ENCODE assay signal across 11 cellular contexts in genomic region chr2:237486334-237486818, GRCh38. TPM values are rescaled to one million over a fixed set of nuclear protein-coding genes. Genes with fewer than 3 reads are reported as not detected.
A peak's percentile ranks its signal among the peaks of the same experiment; 100 is the strongest.
DNase-seq lines count a peak whose midpoint lies in the region; ATAC-seq and TF ChIP-seq lines count a peak whose summit lies in the region.
"Had no signal": no experiment of that assay in that cellular context is flagged by ENCODE, and none has a peak within 500 bp of the region (broad histone marks: within the 10 kb centered on the region; RNA-seq: fewer than 3 reads in every experiment).

No MANE protein-coding gene starts in this region.

- intact Hi-C loops in colonic mucosa (cut with DNase I): no loop called here
- intact Hi-C loops in activated CD4-positive, alpha-beta T cell treated with anti-CD3 and anti-CD28 coated beads, Interleukin-2, amount 10 ng/mL, durations not matched to agents 24 days and 14 days (cut with micrococcal nuclease): no loop called here

- H3K9me3 ChIP-seq in colonic mucosa (no peaks in the 10 kb centered on the region), mesenchymal stem cell (ENCODE audit: control insufficient read depth, low read length) (peaks cover 3% of the 10 kb centered on the region), thoracic aorta (peaks cover 5% of the 10 kb centered on the region)

- ATAC-seq in thoracic aorta (ENCODE audit: insufficient number of reproducible peaks, low FRiP score, low read depth) (no peak), GM19035 (IDR thresholded peaks at IDR 0.05; ENCODE audit: unreplicated experiment) (no peak), GM21515 (IDR thresholded peaks at IDR 0.05; ENCODE audit: unreplicated experiment) (no peak)

- H3K9me3 Mint-ChIP-seq in activated CD4-positive, alpha-beta T cell treated with anti-CD3 and anti-CD28 coated beads, Interleukin-2, amount 10 ng/mL, durations not matched to agents 24 days and 14 days: peaks cover 7% of the 10 kb centered on the region

- no peaks in the 10 kb centered on the region for H3K4me1 Mint-ChIP-seq in activated CD4-positive, alpha-beta T cell treated with anti-CD3 and anti-CD28 coated beads, Interleukin-2, amount 10 ng/mL, durations not matched to agents 24 days and 14 days

- H3K18ac ChIP-seq in mesenchymal stem cell (ENCODE audit: low read depth in 1 of 2, low read length in 2 of 2): peak overlapping the region; percentile 91 to 97

- H4K8ac ChIP-seq in mesenchymal stem cell (ENCODE audit: low read length): peak overlapping the region; percentile 77

- H3K4me2 ChIP-seq in mesenchymal stem cell (ENCODE audit: low read length, poor library complexity, severe bottlenecking): peak overlapping the region; percentile 99

- H3K9ac ChIP-seq in colonic mucosa (ENCODE audit: low read depth in 2 of 2, low read length in 2 of 2): peak overlapping the region; percentile 56 to 76
- H3K9ac ChIP-seq in mesenchymal stem cell (ENCODE audit: low read length): peak overlapping the region; percentile 85

- H3K79me1 ChIP-seq in mesenchymal stem cell (replicated peaks; ENCODE audit: low read length, poor library complexity, severe bottlenecking): peaks cover 1% of the 10 kb centered on the region

- 1% methylated on average over 36 of the region's 36 CpGs for WGBS in mesenchymal stem cell

- H3K27ac ChIP-seq in colonic mucosa: no peak overlapping the region
- peak overlapping the region; percentile 34 for H3K27ac ChIP-seq in mesenchymal stem cell (ENCODE audit: low read length, poor library complexity, severe bottlenecking)
- no peak overlapping the region for H3K27ac ChIP-seq in thoracic aorta

- no peak overlapping the region for H3K4me3 Mint-ChIP-seq in activated CD4-positive, alpha-beta T cell treated with anti-CD3 and anti-CD28 coated beads, Interleukin-2, amount 10 ng/mL, durations not matched to agents 24 days and 14 days
- H3K4me3 Mint-ChIP-seq: activated T-cell treated with anti-CD3 and anti-CD28 coated beads, Interleukin-2, amount 50 U/mL, for 4 hours had no signal

- H2BK120ac ChIP-seq in mesenchymal stem cell (ENCODE audit: low read depth, low read length): peak overlapping the region; percentile 91

- H2BK5ac ChIP-seq in mesenchymal stem cell (ENCODE audit: low read depth, low read length, poor library complexity, severe bottlenecking): no peak overlapping the region

- H3K23ac ChIP-seq in mesenchymal stem cell (ENCODE audit: low read length in 2 of 2): peak overlapping the region in 1 of 2 experiments; percentile 89

- H3K36me3 ChIP-seq in colonic mucosa (no peaks in the 10 kb centered on the region), mesenchymal stem cell (ENCODE audit: control insufficient read depth in 1 of 2, insufficient read depth in 2 of 2, low read depth in 1 of 2, low read length in 2 of 2) (peaks cover 2 to 8% of the 10 kb centered on the region in 2 experiments), thoracic aorta (no peaks in the 10 kb centered on the region)

- peak overlapping the region in 1 of 2 experiments; percentile 98 for H3K14ac ChIP-seq in mesenchymal stem cell (ENCODE audit: low read length in 2 of 2)

- no peak overlapping the region for H3K27ac Mint-ChIP-seq in activated CD4-positive, alpha-beta T cell treated with anti-CD3 and anti-CD28 coated beads, Interleukin-2, amount 10 ng/mL, durations not matched to agents 24 days and 14 days

- H2AK5ac ChIP-seq in mesenchymal stem cell (ENCODE audit: low read length, severe bottlenecking): no peak overlapping the region

- H2AFZ ChIP-seq in mesenchymal stem cell (ENCODE audit: low read depth, low read length): peak overlapping the region; percentile 19

- no peaks in the 10 kb centered on the region for H3K36me3 Mint-ChIP-seq in activated CD4-positive, alpha-beta T cell treated with anti-CD3 and anti-CD28 coated beads, Interleukin-2, amount 10 ng/mL, durations not matched to agents 24 days and 14 days (ENCODE audit: low read depth)

- H3K27me3 Mint-ChIP-seq in activated CD4-positive, alpha-beta T cell treated with anti-CD3 and anti-CD28 coated beads, Interleukin-2, amount 10 ng/mL, durations not matched to agents 24 days and 14 days: peaks cover 53% of the 10 kb centered on the region

- H3K4ac ChIP-seq in mesenchymal stem cell (ENCODE audit: low read depth in 1 of 2, low read length in 2 of 2): peak overlapping the region; percentile 96 to 97

- no peak for TF ChIP-seq CTCF in colonic mucosa (IDR thresholded peaks at IDR 0.05)
- TF ChIP-seq CTCF in thoracic aorta (IDR thresholded peaks at IDR 0.05): no peak

- H2BK12ac ChIP-seq in mesenchymal stem cell (ENCODE audit: low read length in 2 of 2): peak overlapping the region; percentile 79 to 84

- no peaks in the 10 kb centered on the region for H3K4me1 ChIP-seq in colonic mucosa
- H3K4me1 ChIP-seq in mesenchymal stem cell (ENCODE audit: control insufficient read depth, insufficient read depth, low read depth, low read length): peaks cover 31% of the 10 kb centered on the region
- H3K4me1 ChIP-seq in thoracic aorta (ENCODE audit: control insufficient read depth in 1 of 2, low read depth in 2 of 2): peaks cover 12 to 19% of the 10 kb centered on the region in 2 donors

- H3K27me3 ChIP-seq in colonic mucosa (peaks cover 10% of the 10 kb centered on the region), mesenchymal stem cell (ENCODE audit: control insufficient read depth in 1 of 2, insufficient read depth in 1 of 2, low read length in 2 of 2) (no peaks in the 10 kb centered on the region), thoracic aorta (replicated peaks; ENCODE audit: insufficient read depth) (peaks cover 12% of the 10 kb centered on the region)

- peak overlapping the region; percentile 2 for H2BK15ac ChIP-seq in mesenchymal stem cell (ENCODE audit: low read depth, poor library complexity, severe bottlenecking)

- DNase-seq in LHCN-M2 (ENCODE audit: low read depth) (peak; percentile 27), colonic mucosa (no peak), mesenchymal stem cell (peak; percentile 56), thoracic aorta (ENCODE audit: low spot score) (no peak), NCI-H2227 (lab: John Stamatoyannopoulos, UW; ENCODE audit: unreplicated experiment) (no peak)
- DNase-seq in activated CD4-positive, alpha-beta T cell treated with anti-CD3 and anti-CD28 coated beads, Interleukin-2, amount 10 ng/mL, durations not matched to agents 24 days and 14 days: no peak
- DNase-seq: activated T-cell treated with anti-CD3 and anti-CD28 coated beads, Interleukin-2, amount 50 U/mL, for 4 hours; MM.1S; stimulated activated CD4-positive, alpha-beta T cell treated with anti-CD3 and anti-CD28 coated beads, Interleukin-4, amount 100 ng/mL, for 24 hours had no signal

- H4K91ac ChIP-seq in mesenchymal stem cell (ENCODE audit: low read length): peak overlapping the region; percentile 98

- H3K4me3 ChIP-seq in colonic mucosa (peak overlapping the region; percentile 42), mesenchymal stem cell (ENCODE audit: insufficient read depth in 1 of 2, low read depth in 1 of 2, low read length in 2 of 2) (peak overlapping the region; percentile 79 to 85), thoracic aorta (peak overlapping the region; percentile 72)

RNA-seq across cellular contexts. Expression of gene MLPH, which starts 0.7 kb away (rescaled TPM):
- total RNA-seq in LHCN-M2 (2014; rRNA removed) (145 and 155 TPM in 2 replicates), colonic mucosa (100 to 1,000 TPM in 1 of 2 donors, 10 to 100 TPM in 1; 87.9 to 111 TPM), thoracic aorta (1 to 10 TPM; 2.0 to 7.4 TPM)
- 103 TPM for polyA plus RNA-seq in LHCN-M2 (2012)
- polyA plus RNA-seq in mesenchymal stem cell (2013, experiment 1 of 2): 93.7 TPM
- 85.6 TPM for polyA plus RNA-seq in mesenchymal stem cell (2013, experiment 2 of 2)
- not detected in 2 replicates for total RNA-seq in activated CD4-positive, alpha-beta T cell treated with anti-CD3 and anti-CD28 coated beads, Interleukin-2, amount 10 ng/mL, durations not matched to agents 24 days and 14 days

Comparison
In these comparisons a context has a peak if more than half of its experiments do, and no peak if none do; other contexts are left out.
1. DNase-seq: peak in LHCN-M2 (single experiment) and mesenchymal stem cell (single experiment); none in colonic mucosa (single experiment), thoracic aorta (single experiment), NCI-H2227 (single experiment) and activated CD4-positive, alpha-beta T cell treated with anti-CD3 and anti-CD28 coated beads, Interleukin-2, amount 10 ng/mL, durations not matched to agents 24 days and 14 days (single experiment).
2. RNA of gene MLPH, which starts 0.7 kb away (total RNA-seq): 145 to 155 TPM in LHCN-M2 and 87.9 to 111 TPM in colonic mucosa; 2.0 to 7.4 TPM in thoracic aorta and not detected in activated CD4-positive, alpha-beta T cell treated with anti-CD3 and anti-CD28 coated beads, Interleukin-2, amount 10 ng/mL, durations not matched to agents 24 days and 14 days; every median in the first group is over 10 times any median in the second.
3. Peak in every context shown above with its lines, with median percentiles within 50 percentile points of each other: H3K4me3 ChIP-seq.